12 cellular contexts compared by ENCODE assay signal in genomic region chr19:15250635-15250993, GRCh38. TPM values are rescaled to one million over a fixed set of nuclear protein-coding genes. Genes with fewer than 3 reads are reported as not detected.
DNase-seq lines count a peak whose midpoint lies in the region; ATAC-seq and TF ChIP-seq lines count a peak whose summit lies in the region.
"Had no signal": no experiment of that assay in that cellular context is flagged by ENCODE, and none has a peak within 500 bp of the region (broad histone marks: within the 10 kb centered on the region; RNA-seq: fewer than 3 reads in every experiment).

No MANE protein-coding gene starts in this region.

- in situ Hi-C loops in G401 (cut with HindIII; ENCODE audit: low sequenced_read_pairs): no loop called here

- H3K9me3 ChIP-seq in heart left ventricle (no peaks in the 10 kb centered on the region), esophagus squamous epithelium (no peaks in the 10 kb centered on the region), ovary (no peaks in the 10 kb centered on the region), uterus (no peaks in the 10 kb centered on the region)

- ATAC-seq in heart left ventricle (no peak), Right ventricle myocardium superior (ENCODE audit: poor library complexity) (no peak)

- H3K4me1 ChIP-seq in heart left ventricle: peaks cover 20 to 85% (median 77%) of the 10 kb centered on the region in 12 donors
- peaks cover 38 to 86% (median 62%) of the 10 kb centered on the region in 3 donors for H3K4me1 ChIP-seq in esophagus squamous epithelium
- peaks cover 48% of the 10 kb centered on the region for H3K4me1 ChIP-seq in ovary (ENCODE audit: insufficient read depth)
- H3K4me1 ChIP-seq in uterus: peaks cover 36 to 70% of the 10 kb centered on the region in 2 donors

- POLR2A ChIA-PET in HEK293T (lab: Yijun Ruan, JAX): interaction anchor here (1.1 kb wide), 1 partner anchor 169 kb away, joined by 3 read pairs; no protein-coding TSS in a partner anchor

- TF ChIP-seq EP300 in ovary (IDR thresholded peaks at IDR 0.05): no peak

- DNase-seq in heart left ventricle (no peak), Right ventricle myocardium superior (no peak), esophagus squamous epithelium (lab: John Stamatoyannopoulos, UW) (no peak), ovary (no peak), uterus (no peak), NCI-H510A (lab: John Stamatoyannopoulos, UW) (no peak), HEK293T (ENCODE audit: extremely low spot score) (no peak), G401 (ENCODE audit: low spot score) (no peak)
- DNase-seq: NCI-H2081 treated with DMSO at 0.1 percent for 48 hours; stimulated activated CD4-positive, alpha-beta T cell treated with anti-CD3 and anti-CD28 coated beads, Interleukin-2, amount 100 ng/mL, for 48 hours had no signal

- H3K4me3 ChIP-seq in heart left ventricle (peak overlapping the region in 3 of 12 donors; percentile 8 to 33 (median 12)), esophagus squamous epithelium (peak overlapping the region in 1 of 4 donors; percentile 16), ovary (no peak overlapping the region), uterus (no peak overlapping the region)

- TF ChIP-seq CTCF in heart left ventricle (IDR thresholded peaks at IDR 0.05) (no peak), esophagus squamous epithelium (IDR thresholded peaks at IDR 0.05) (no peak), ovary (IDR thresholded peaks at IDR 0.05) (no peak), uterus (IDR thresholded peaks at IDR 0.05) (no peak)

- CTCF ChIA-PET in HEK293T (lab: Yijun Ruan, JAX): interaction anchor here (1.0 to 1.4 kb wide), 2 partner anchors 71 to 202 kb away, joined by 3 read pairs; no protein-coding TSS in a partner anchor

- no peak for TF ChIP-seq POLR2A in heart left ventricle (IDR thresholded peaks at IDR 0.05)
- TF ChIP-seq POLR2A in esophagus squamous epithelium (IDR thresholded peaks at IDR 0.05): no peak
- no peak for TF ChIP-seq POLR2A in ovary (IDR thresholded peaks at IDR 0.05)
- no peak for TF ChIP-seq POLR2A in uterus (IDR thresholded peaks at IDR 0.05)

- H3K27ac ChIP-seq in heart left ventricle: peak overlapping the region; percentile 78 to 99 (median 90)
- peak overlapping the region; percentile 66 to 93 (median 88) for H3K27ac ChIP-seq in esophagus squamous epithelium
- peak overlapping the region; percentile 52 to 75 for H3K27ac ChIP-seq in ovary
- peak overlapping the region; percentile 83 to 89 for H3K27ac ChIP-seq in uterus
- H3K27ac ChIP-seq: KMS-11 had no signal

- H3K36me3 ChIP-seq in heart left ventricle (peaks cover 8 to 84% (median 55%) of the 10 kb centered on the region in 9 donors), esophagus squamous epithelium (peaks cover 35 to 98% (median 43%) of the 10 kb centered on the region in 3 donors), ovary (no peaks in the 10 kb centered on the region), uterus (no peaks in the 10 kb centered on the region)

- intact Hi-C loops in heart left ventricle (cut with DNase I): loop anchor here (2.0 to 10.0 kb wide), 8 partner anchors 38 to 304 kb away; partner anchors contain the start of gene SYDE1 (in 3 of the 10)
- intact Hi-C loops in Right ventricle myocardium superior (cut with DNase I): loop anchor here (5.0 to 10.0 kb wide), 3 partner anchors 73 to 136 kb away; partner anchors contain the start of gene AKAP8
- intact Hi-C loops in esophagus squamous epithelium (cut with DNase I): no loop called here
- intact Hi-C loops in ovary (cut with DNase I): loop anchor here in 2 of 4 donors (5.0 to 10.0 kb wide), 5 partner anchors 53 to 174 kb away; no protein-coding TSS in a partner anchor
- intact Hi-C loops in uterus (cut with DNase I; ENCODE audit: low total_unique reads): loop anchor here (10.0 kb wide), 1 partner anchor 56 kb away; no protein-coding TSS in a partner anchor

- H3K27me3 ChIP-seq in heart left ventricle (no peaks in the 10 kb centered on the region), esophagus squamous epithelium (no peaks in the 10 kb centered on the region), ovary (no peaks in the 10 kb centered on the region), uterus (no peaks in the 10 kb centered on the region)

- 0 to 29% (median 14%) methylated on average over 1 of the region's 1 CpG for WGBS in heart left ventricle, 4 donors
- 17 to 29% methylated on average over 1 of the region's 1 CpG for WGBS in esophagus squamous epithelium, 2 donors
- WGBS in ovary, 3 donors: 7 to 19% (median 11%) methylated on average over 1 of the region's 1 CpG

TF ChIP-seq in HEK293T, 16 proteins besides CTCF, POLR2A, EP300 and RAD21:
- TF ChIP-seq BHLHE40 (IDR thresholded peaks at IDR 0.05; ENCODE audit: borderline replicate concordance) (no peak), L3MBTL2 (conservative IDR thresholded peaks at IDR 0.05) (no peak), ZNF384 (IDR thresholded peaks at IDR 0.05) (no peak), SP1 (IDR thresholded peaks at IDR 0.05) (no peak), ELF4 (IDR thresholded peaks at IDR 0.05) (no peak)

RNA-seq across cellular contexts. Expression of gene EPHX3, which starts 18.4 kb away (rescaled TPM):
- total RNA-seq in heart left ventricle: 1 to 10 TPM in 1 of 9 donors, under 1 TPM in 5, not detected in 3; 0.12 to 1.3 (median 0.14) TPM
- polyA plus RNA-seq in heart left ventricle: under 1 TPM; 0.11 to 0.21 TPM
- 0.27 TPM for total RNA-seq in Right ventricle myocardium superior
- 10 to 100 TPM; 18.7 to 93.0 (median 48.9) TPM for total RNA-seq in esophagus squamous epithelium
- total RNA-seq in ovary: under 1 TPM in 6 of 7 donors, not detected in 1; 0.24 to 0.89 (median 0.49) TPM
- polyA plus RNA-seq in ovary: under 1 TPM; 0.30 to 0.67 TPM
- total RNA-seq in uterus: under 1 TPM in 2 of 4 donors, not detected in 2; 0.35 to 0.64 TPM
- not detected in 2 replicates for total RNA-seq in G401 (2014; rRNA removed; shearing (Covaris generic))
- total RNA-seq: glomerular endothelial cell had no signal

RNA-seq across cellular contexts. Expression of gene NOTCH3, which starts 49.8 kb away (rescaled TPM):
- 10 to 100 TPM; 20.9 to 77.2 (median 35.2) TPM for total RNA-seq in heart left ventricle
- polyA plus RNA-seq in heart left ventricle: 10 to 100 TPM; 16.7 to 21.9 TPM
- 25.0 TPM for total RNA-seq in Right ventricle myocardium superior
- total RNA-seq in esophagus squamous epithelium: 100 to 1,000 TPM in 3 of 4 donors, 10 to 100 TPM in 1; 95.6 to 278 (median 122) TPM
- total RNA-seq in ovary: 10 to 100 TPM in 5 of 7 donors, 1 to 10 TPM in 2; 6.1 to 47.6 (median 17.9) TPM
- 10 to 100 TPM; 17.9 to 23.5 TPM for polyA plus RNA-seq in ovary
- total RNA-seq in uterus: 100 to 1,000 TPM in 2 of 4 donors, 10 to 100 TPM in 1, 1 to 10 TPM in 1; 9.4 to 166 (median 96.9) TPM
- 13.5 and 16.4 TPM in 2 replicates for total RNA-seq in G401 (2014; rRNA removed; shearing (Covaris generic))

Comparison
In these comparisons a context has a peak if more than half of its experiments do, and no peak if none do; other contexts are left out.
1. RNA of gene EPHX3, which starts 18.4 kb away (total RNA-seq): 18.7 to 93.0 TPM in esophagus squamous epithelium; 0.24 to 0.89 TPM in ovary, 0.35 to 0.64 TPM in uterus, 0.27 TPM in Right ventricle myocardium superior (single experiment), 0.12 to 1.3 TPM in heart left ventricle and not detected in G401; every median in the first group is over 4 times any median in the second.
2. Peak in every context shown above with its lines, with median percentiles within 50 percentile points of each other: H3K27ac ChIP-seq.